In genomic region chr4:165506780-165507305, GRCh38 we compare ENCODE assay signal across 19 cellular contexts.
DNase-seq lines count a peak whose midpoint lies in the region; ATAC-seq, FAIRE-seq and TF ChIP-seq lines count a peak whose summit lies in the region.
"Had no signal": no experiment of that assay in that cellular context is flagged by ENCODE, and none has a peak within 500 bp of the region (broad histone marks: within the 10 kb centered on the region; RNA-seq: fewer than 3 reads in every experiment).

No MANE protein-coding gene starts in this region.

- H3K27ac ChIP-seq in HepG2 (ENCODE audit: extremely low read length, insufficient read depth, low read length) (no peak overlapping the region), right lobe of liver (no peak overlapping the region), epithelial cell of prostate (peak overlapping the region; percentile 34), mesenchymal stem cell (ENCODE audit: low read length, poor library complexity, severe bottlenecking) (no peak overlapping the region)
- H3K27ac ChIP-seq: colonic mucosa had no signal

- no peaks in the 10 kb centered on the region for H3K79me2 ChIP-seq in HepG2 (ENCODE audit: insufficient read depth, low read length)

- H3K9ac ChIP-seq in HepG2 (ENCODE audit: insufficient read depth, low read depth, low read length) (no peak overlapping the region), mesenchymal stem cell (ENCODE audit: low read length) (peak overlapping the region; percentile 21)

- H3K9me3 ChIP-seq in HepG2 (ENCODE audit: low read length) (no peaks in the 10 kb centered on the region), right lobe of liver (no peaks in the 10 kb centered on the region), mesenchymal stem cell (ENCODE audit: control insufficient read depth, low read length) (no peaks in the 10 kb centered on the region)
- H3K9me3 ChIP-seq: colonic mucosa, mucosa of descending colon, transverse colon had no signal

- POLR2A ChIA-PET in HepG2 (lab: Yijun Ruan, JAX) = no interaction called here

- no peak overlapping the region for H2BK15ac ChIP-seq in mesenchymal stem cell (ENCODE audit: low read depth, poor library complexity, severe bottlenecking)

- no peak overlapping the region for H3K4me3 ChIP-seq in HepG2 (replicated peaks in 1 of 3; ENCODE audit: insufficient read depth in 1 of 3, low read depth in 2 of 3, low read length in 3 of 3)
- no peak overlapping the region for H3K4me3 ChIP-seq in right lobe of liver
- H3K4me3 ChIP-seq in mesenchymal stem cell (ENCODE audit: insufficient read depth in 1 of 2, low read depth in 1 of 2, low read length in 2 of 2) = no peak overlapping the region
- H3K4me3 ChIP-seq: colonic mucosa, mucosa of descending colon, transverse colon had no signal

- no peak overlapping the region for H2AFZ ChIP-seq in HepG2 (ENCODE audit: low read length)
- H2AFZ ChIP-seq in mesenchymal stem cell (ENCODE audit: low read depth, low read length) = peak overlapping the region; percentile 44

- H3K36me3 ChIP-seq in HepG2 (replicated peaks in 1 of 2; ENCODE audit: control insufficient read depth in 1 of 2, insufficient read depth in 2 of 2, low read length in 2 of 2) = no peaks in the 10 kb centered on the region
- H3K36me3 ChIP-seq in right lobe of liver = no peaks in the 10 kb centered on the region
- H3K36me3 ChIP-seq in mesenchymal stem cell (ENCODE audit: control insufficient read depth in 1 of 2, insufficient read depth in 2 of 2, low read depth in 1 of 2, low read length in 2 of 2) = no peaks in the 10 kb centered on the region
- H3K36me3 ChIP-seq: colonic mucosa, transverse colon had no signal

- no peaks in the 10 kb centered on the region for H4K20me1 ChIP-seq in HepG2 (ENCODE audit: insufficient read depth, low read length)

- no peak overlapping the region for H2AK5ac ChIP-seq in mesenchymal stem cell (ENCODE audit: low read length, severe bottlenecking)

- H2BK5ac ChIP-seq in mesenchymal stem cell (ENCODE audit: low read depth, low read length, poor library complexity, severe bottlenecking) = no peak overlapping the region

- no peak for TF ChIP-seq POLR2A in HepG2 (IDR thresholded peaks at IDR 0.05; ENCODE audit: insufficient read depth in 1 of 2, low read depth in 2 of 2, low read length in 2 of 2)
- TF ChIP-seq POLR2A in right lobe of liver (IDR thresholded peaks at IDR 0.05) = no peak

- no peak overlapping the region for H3K4me3 Mint-ChIP-seq in effector memory CD8-positive, alpha-beta T cell
- H3K4me3 Mint-ChIP-seq: activated naive CD4-positive, alpha-beta T cell treated with anti-CD3 and anti-CD28 coated beads, Interleukin-2, amount 50 U/mL, for 24 hours; B cell had no signal

- TF ChIP-seq CTCF in HepG2 (CRISPR knock-in tag; IDR thresholded peaks at IDR 0.05) (no peak), right lobe of liver (IDR thresholded peaks at IDR 0.05) (no peak)

- no peak overlapping the region for H3K23ac ChIP-seq in mesenchymal stem cell (ENCODE audit: low read length in 2 of 2)

- H4K91ac ChIP-seq in mesenchymal stem cell (ENCODE audit: low read length) = no peak overlapping the region

- no peaks in the 10 kb centered on the region for H3K4me1 Mint-ChIP-seq in effector memory CD8-positive, alpha-beta T cell (ENCODE audit: low read depth in 2 of 2)
- H3K4me1 Mint-ChIP-seq: B cell had no signal

- no peaks in the 10 kb centered on the region for H3K9me3 Mint-ChIP-seq in effector memory CD8-positive, alpha-beta T cell
- H3K9me3 Mint-ChIP-seq: activated naive CD4-positive, alpha-beta T cell treated with anti-CD3 and anti-CD28 coated beads, Interleukin-2, amount 50 U/mL, for 24 hours had no signal

- H3K27ac Mint-ChIP-seq in effector memory CD8-positive, alpha-beta T cell = no peak overlapping the region
- H3K27ac Mint-ChIP-seq: activated naive CD4-positive, alpha-beta T cell treated with anti-CD3 and anti-CD28 coated beads, Interleukin-2, amount 50 U/mL, for 24 hours; B cell had no signal

- WGBS in HepG2 (ENCODE audit: low lambda C conversion rate) = 44% methylated on average over 5 of the region's 5 CpGs
- 53% methylated on average over 5 of the region's 5 CpGs for WGBS in right lobe of liver (ENCODE audit: insufficient coverage, low coverage, low lambda C conversion rate, missing lambda C conversion rate)
- 44% methylated on average over 2 of the region's 5 CpGs for WGBS in mesenchymal stem cell

- no peaks in the 10 kb centered on the region for H3K27me3 ChIP-seq in HepG2 (ENCODE audit: control insufficient read depth in 1 of 2, insufficient read depth in 2 of 2, low read length in 2 of 2)
- H3K27me3 ChIP-seq in right lobe of liver = no peaks in the 10 kb centered on the region
- no peaks in the 10 kb centered on the region for H3K27me3 ChIP-seq in mesenchymal stem cell (ENCODE audit: control insufficient read depth in 1 of 2, insufficient read depth in 1 of 2, low read length in 2 of 2)
- H3K27me3 ChIP-seq: colonic mucosa, transverse colon had no signal

- CTCF ChIA-PET in HepG2 (lab: Yijun Ruan, JAX; ENCODE audit: low intra/inter-chr PET ratio, low total read pairs) = no interaction called here

- H3K4me1 ChIP-seq in HepG2 (ENCODE audit: insufficient read depth, low read length) = peaks cover 58% of the 10 kb centered on the region
- H3K4me1 ChIP-seq in right lobe of liver = peaks cover 0 to 7% (median 3%) of the 10 kb centered on the region in 4 donors
- H3K4me1 ChIP-seq in mesenchymal stem cell (ENCODE audit: control insufficient read depth, insufficient read depth, low read depth, low read length) = no peaks in the 10 kb centered on the region
- H3K4me1 ChIP-seq: colonic mucosa had no signal

- no peak overlapping the region for H3K14ac ChIP-seq in mesenchymal stem cell (ENCODE audit: low read length in 2 of 2)

- BruUV-seq in HepG2 (replicated peaks; lab: Mats Ljungman, UMichigan) = no TSS peak

- no peak for DNase-seq in HepG2 (ENCODE audit: low spot score)
- no peak for DNase-seq in right lobe of liver
- DNase-seq in epithelial cell of prostate (ENCODE audit: low read depth, low spot score) = no peak
- peak; percentile 41 for DNase-seq in mesenchymal stem cell
- DNase-seq in effector memory CD8-positive, alpha-beta T cell = no peak
- DNase-seq in NCI-H226 = no peak
- no peak for DNase-seq in NCI-H1048 (lab: John Stamatoyannopoulos, UW)
- DNase-seq: activated CD4-positive, alpha-beta T cell treated with anti-CD3 and anti-CD28 coated beads, Interleukin-2, amount 50 U/mL, for 1 hour; colonic mucosa; mucosa of descending colon; NCI-H1105; NCI-H2081 treated with DMSO at 0.1 percent for 48 hours; NCI-H446 treated with DMSO at 0.1 percent for 48 hours; stimulated activated CD4-positive, alpha-beta T cell treated with anti-CD3 and anti-CD28 coated beads, Interleukin-4, amount 100 ng/mL, for 1 hour; stimulated activated naive CD4-positive, alpha-beta T cell treated with Interleukin-2 at 50 U/mL for 16 hours; transverse colon had no signal

- no peaks in the 10 kb centered on the region for H3K27me3 Mint-ChIP-seq in effector memory CD8-positive, alpha-beta T cell
- H3K27me3 Mint-ChIP-seq: activated naive CD4-positive, alpha-beta T cell treated with anti-CD3 and anti-CD28 coated beads, Interleukin-2, amount 50 U/mL, for 24 hours had no signal

- H4K8ac ChIP-seq in mesenchymal stem cell (ENCODE audit: low read length) = no peak overlapping the region

- TF ChIP-seq RAD21 in HepG2 (CRISPR knock-in tag; IDR thresholded peaks at IDR 0.05) = no peak

- H2BK120ac ChIP-seq in mesenchymal stem cell (ENCODE audit: low read depth, low read length) = no peak overlapping the region

- FAIRE-seq in HepG2 (lab: Jason Lieb, UNC) = no peak

- TF ChIP-seq EP300 in HepG2 (IDR thresholded peaks at IDR 0.05; ENCODE audit: low read depth in 2 of 2, low read length in 2 of 2) (no peak), HepG2 (CRISPR knock-in tag; IDR thresholded peaks at IDR 0.05; ENCODE audit: borderline replicate concordance) (no peak)

- H3K4me2 ChIP-seq in HepG2 (ENCODE audit: low read depth, low read length) (no peak overlapping the region; the same call in 1 of the 2 replicates), mesenchymal stem cell (ENCODE audit: low read length, poor library complexity, severe bottlenecking) (no peak overlapping the region)

- H2BK12ac ChIP-seq in mesenchymal stem cell (ENCODE audit: low read length in 2 of 2) = peak overlapping the region; percentile 38 to 43

- no peak overlapping the region for H3K4ac ChIP-seq in mesenchymal stem cell (ENCODE audit: low read depth in 1 of 2, low read length in 2 of 2)

- in situ Hi-C loops in HepG2 (cut with HindIII; ENCODE audit: extremely low pct_ligation_motif_present, low pct_unique_long_range_greater_than_20kb) = no loop called here

- H3K79me1 ChIP-seq in mesenchymal stem cell (replicated peaks; ENCODE audit: low read length, poor library complexity, severe bottlenecking) = no peaks in the 10 kb centered on the region

- intact Hi-C loops in HepG2 (cut with micrococcal nuclease; ENCODE audit: unreplicated experiment) = no loop called here
- intact Hi-C loops in right lobe of liver (cut with DNase I) = no loop called here

- ATAC-seq in HepG2 (peak; percentile 16), right lobe of liver (no peak), HG03095 (IDR thresholded peaks at IDR 0.05; ENCODE audit: unreplicated experiment) (no peak)
- no peak for ATAC-seq in effector memory CD8-positive, alpha-beta T cell (replicated peaks)
- ATAC-seq: mucosa of descending colon had no signal

- H3K18ac ChIP-seq in mesenchymal stem cell (ENCODE audit: low read depth in 1 of 2, low read length in 2 of 2) = peak overlapping the region; percentile 6 to 56

- no peaks in the 10 kb centered on the region for H3K36me3 Mint-ChIP-seq in effector memory CD8-positive, alpha-beta T cell (ENCODE audit: insufficient read depth)
- H3K36me3 Mint-ChIP-seq: activated naive CD4-positive, alpha-beta T cell treated with anti-CD3 and anti-CD28 coated beads, Interleukin-2, amount 50 U/mL, for 24 hours had no signal

TF ChIP-seq in HepG2, 621 proteins besides CTCF, POLR2A, EP300 and RAD21 (continues in another document):
- TF ChIP-seq CBX1 (IDR thresholded peaks at IDR 0.05; ENCODE audit: low read depth) = no peak
- no peak for TF ChIP-seq ZNF343 (CRISPR knock-in tag; IDR thresholded peaks at IDR 0.05)
- TF ChIP-seq MAF1 (CRISPR knock-in tag; IDR thresholded peaks at IDR 0.05; ENCODE audit: borderline replicate concordance) = no peak
- TF ChIP-seq HMGXB4 (CRISPR knock-in tag; IDR thresholded peaks at IDR 0.05; ENCODE audit: borderline replicate concordance in 1 of 2, low read depth in 1 of 2) = no peak
